In the genomic region with DNA sequence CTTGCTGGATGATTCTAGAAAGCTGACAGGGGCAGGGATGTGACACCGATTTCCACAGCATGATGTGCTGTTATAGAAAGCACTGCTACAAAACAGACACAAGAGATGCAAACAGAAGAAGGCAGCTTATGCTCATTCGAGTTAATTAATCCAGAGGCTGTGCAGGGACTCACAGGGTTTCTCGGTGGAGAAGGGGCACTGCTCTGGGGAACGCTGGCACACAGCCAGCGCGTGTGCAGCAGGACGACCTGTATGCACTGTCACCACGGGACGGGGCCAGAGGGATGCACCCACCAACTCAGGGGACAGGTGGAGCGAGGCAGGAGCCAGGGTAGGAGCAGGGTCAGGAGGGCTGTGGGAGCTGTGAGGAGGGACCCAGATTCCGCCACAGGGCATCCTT, we compare ENCODE assay signal across 15 cellular contexts.
"Had no signal": no experiment of that assay in that cellular context is flagged by ENCODE, and none has a peak within 500 bp of the region (broad histone marks: within the 10 kb centered on the region; RNA-seq: fewer than 3 reads in every experiment).

No MANE protein-coding gene starts in this region.

- ATAC-seq: activated CD8-positive, alpha-beta memory T cell treated with anti-CD3 and anti-CD28 coated beads, Interleukin-2, amount 10 ng/mL, durations not matched to agents 7 days and 5 days; lower lobe of right lung; psoas muscle; sciatic nerve had no signal

- DNase-seq: activated CD4-positive, alpha-beta T cell treated with anti-CD3 and anti-CD28 coated beads, Interleukin-2, amount 50 U/mL, for 48 hours; activated CD4-positive, CD25-positive, alpha-beta regulatory T cell treated with anti-CD3 and anti-CD28 coated beads, Interleukin-2, amount 50 U/mL, for 72 hours; activated CD8-positive, alpha-beta memory T cell treated with anti-CD3 and anti-CD28 coated beads, Interleukin-2, amount 10 ng/mL, durations not matched to agents 7 days and 5 days; activated effector memory CD4-positive, alpha-beta T cell treated with Interleukin-2 at 50 U/mL for 16 hours; activated T-cell treated with anti-CD3 and anti-CD28 coated beads, Interleukin-2, amount 50 U/mL, for 24 hours; dermis blood vessel endothelial cell; lower lobe of right lung; midbrain; naive B cell; occipital lobe; psoas muscle; stimulated activated CD4-positive, alpha-beta T cell treated with anti-CD3 and anti-CD28 coated beads, Interleukin-2, amount 100 ng/mL, for 24 hours; stimulated activated naive CD4-positive, alpha-beta T cell; T-helper 9 cell had no signal
